ENCODE assay signal across 23 cellular contexts in the genomic region with DNA sequence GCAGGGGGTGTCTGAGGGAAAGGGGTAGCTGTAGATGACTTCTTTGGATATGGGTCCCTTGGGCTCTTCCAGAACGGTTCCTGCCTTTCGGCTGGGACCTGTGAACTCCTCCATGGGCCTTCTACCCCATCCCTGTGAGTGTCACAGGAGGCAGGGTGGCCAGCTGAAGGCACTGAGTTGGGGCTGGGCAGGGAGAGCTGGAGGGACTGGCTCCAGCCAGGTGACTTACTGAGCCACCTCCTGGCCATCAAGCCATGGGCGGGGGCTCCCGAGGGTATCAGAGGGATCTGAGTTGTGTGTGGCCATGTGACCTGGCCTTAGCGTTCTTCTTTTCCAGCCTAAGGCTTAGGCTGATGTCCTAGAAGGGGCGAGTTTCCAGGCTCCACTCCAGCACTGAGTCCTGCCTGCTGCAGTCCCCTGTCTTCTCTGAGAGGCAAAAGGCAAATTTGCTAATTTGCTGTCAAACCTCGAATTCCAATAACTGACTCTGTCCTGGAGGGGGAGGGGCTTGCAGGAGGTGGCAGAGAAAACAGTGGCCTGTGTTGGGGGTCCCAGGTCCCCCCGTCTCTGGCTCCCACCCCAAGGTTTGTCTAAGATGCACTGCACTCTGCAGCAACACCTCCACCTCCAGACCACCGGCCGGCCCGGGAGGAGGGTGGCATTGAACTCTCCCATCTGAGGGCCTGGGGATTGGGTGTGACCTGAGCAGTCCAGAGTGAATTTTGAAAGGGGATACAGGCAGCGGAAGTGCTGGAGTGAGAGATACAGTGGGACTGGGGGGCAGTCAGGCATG. TPM values are rescaled to one million over a fixed set of nuclear protein-coding genes. Genes with fewer than 3 reads are reported as not detected.
"Had no signal": no experiment of that assay in that cellular context is flagged by ENCODE, and none has a peak within 500 bp of the region (broad histone marks: within the 10 kb centered on the region; RNA-seq: fewer than 3 reads in every experiment).

No MANE protein-coding gene starts in this region.

- DNase-seq: activated CD4-positive, alpha-beta T cell treated with anti-CD3 and anti-CD28 coated beads, Interleukin-2, amount 10 ng/mL, durations not matched to agents 7 days and 5 days; activated CD4-positive, CD25-positive, alpha-beta regulatory T cell treated with anti-CD3 and anti-CD28 coated beads, Interleukin-2, amount 50 U/mL, for 72 hours; activated CD8-positive, alpha-beta T cell treated with anti-CD3 and anti-CD28 coated beads for 36 hours; adrenal gland; glutamatergic neuron; hippocampal formation; mesenchymal stem cell; mucosa of descending colon; stimulated activated CD4-positive, alpha-beta T cell treated with anti-CD3 and anti-CD28 coated beads, Interleukin-2, amount 100 ng/mL, for 48 hours; stimulated activated naive CD4-positive, alpha-beta T cell; testis; trophoblast cell had no signal

- H3K27me3 ChIP-seq: adrenal gland, breast epithelium, testis had no signal

- H3K27ac ChIP-seq: adrenal gland, breast epithelium, testis, VCaP had no signal

- H3K9me3 ChIP-seq: adrenal gland, breast epithelium, mucosa of descending colon, testis had no signal

- H3K4me2 ChIP-seq: smooth muscle cell had no signal

- ATAC-seq: activated CD8-positive, alpha-beta T cell treated with anti-CD3 and anti-CD28 coated beads for 36 hours; mucosa of descending colon; sciatic nerve; SK-N-SH treated with all-trans-retinoic acid at 6 μM for 48 hours had no signal

- H3K27ac Mint-ChIP-seq: activated CD4-positive, alpha-beta T cell treated with anti-CD3 and anti-CD28 coated beads, Interleukin-2, amount 10 ng/mL, durations not matched to agents 7 days and 5 days; activated CD8-positive, alpha-beta T cell treated with anti-CD3 and anti-CD28 coated beads for 36 hours; activated naive CD8-positive, alpha-beta T cell; activated T-helper 1 cell treated with anti-CD3 and anti-CD28 coated beads, Interleukin-12 subunit alpha, Interleukin-12 subunit beta, Interleukin-2, Interleukin-4 antibody, amounts not matched to agents 30 ng/mL and 10 ng/mL and 1 ng/mL, durations not matched to agents 14 hours and 24 hours and 36 hours had no signal

- H3K4me3 Mint-ChIP-seq: activated CD4-positive, alpha-beta T cell treated with anti-CD3 and anti-CD28 coated beads, Interleukin-2, amount 10 ng/mL, durations not matched to agents 7 days and 5 days; activated CD8-positive, alpha-beta T cell treated with anti-CD3 and anti-CD28 coated beads for 36 hours; activated naive CD8-positive, alpha-beta T cell; activated T-helper 1 cell treated with anti-CD3 and anti-CD28 coated beads, Interleukin-12 subunit alpha, Interleukin-12 subunit beta, Interleukin-2, Interleukin-4 antibody, amounts not matched to agents 30 ng/mL and 10 ng/mL and 1 ng/mL, durations not matched to agents 14 hours and 24 hours and 36 hours had no signal

- H3K4me1 ChIP-seq: breast epithelium had no signal

- H3K36me3 Mint-ChIP-seq: activated naive CD8-positive, alpha-beta T cell had no signal

- H3K9me3 Mint-ChIP-seq: activated CD4-positive, alpha-beta T cell treated with anti-CD3 and anti-CD28 coated beads, Interleukin-2, amount 10 ng/mL, durations not matched to agents 7 days and 5 days; activated CD8-positive, alpha-beta T cell treated with anti-CD3 and anti-CD28 coated beads for 36 hours; activated T-helper 1 cell treated with anti-CD3 and anti-CD28 coated beads, Interleukin-12 subunit alpha, Interleukin-12 subunit beta, Interleukin-2, Interleukin-4 antibody, amounts not matched to agents 30 ng/mL and 10 ng/mL and 1 ng/mL, durations not matched to agents 14 hours and 24 hours and 36 hours had no signal

- H3K4me3 ChIP-seq: adrenal gland, breast epithelium, mucosa of descending colon, smooth muscle cell, testis had no signal

- FAIRE-seq: astrocyte, endometrium, frontal cortex had no signal

- H3K4me1 Mint-ChIP-seq: activated CD4-positive, alpha-beta T cell treated with anti-CD3 and anti-CD28 coated beads, Interleukin-2, amount 10 ng/mL, durations not matched to agents 7 days and 5 days had no signal

- H3K36me3 ChIP-seq: adrenal gland, breast epithelium had no signal

RNA-seq across cellular contexts. Expression of a gene that starts 27.2 kb away (rescaled TPM):
- total RNA-seq: activated CD4-positive, alpha-beta T cell treated with anti-CD3 and anti-CD28 coated beads, Interleukin-2, amount 10 ng/mL, durations not matched to agents 7 days and 5 days; activated CD8-positive, alpha-beta T cell treated with anti-CD3 and anti-CD28 coated beads for 36 hours; activated T-helper 1 cell treated with anti-CD3 and anti-CD28 coated beads, Interleukin-12 subunit alpha, Interleukin-12 subunit beta, Interleukin-2, Interleukin-4 antibody, amounts not matched to agents 30 ng/mL and 10 ng/mL and 1 ng/mL, durations not matched to agents 14 hours and 24 hours and 36 hours; smooth muscle cell; T-helper 2 cell treated with Interferon-gamma antibody and Interleukin-4, amounts not matched to agents 100 ng/mL and 5 ng/mL, for 36 hours had no signal
- polyA plus RNA-seq: smooth muscle cell had no signal
